ENCODE assay signal across 21 cellular contexts in the genomic region with DNA sequence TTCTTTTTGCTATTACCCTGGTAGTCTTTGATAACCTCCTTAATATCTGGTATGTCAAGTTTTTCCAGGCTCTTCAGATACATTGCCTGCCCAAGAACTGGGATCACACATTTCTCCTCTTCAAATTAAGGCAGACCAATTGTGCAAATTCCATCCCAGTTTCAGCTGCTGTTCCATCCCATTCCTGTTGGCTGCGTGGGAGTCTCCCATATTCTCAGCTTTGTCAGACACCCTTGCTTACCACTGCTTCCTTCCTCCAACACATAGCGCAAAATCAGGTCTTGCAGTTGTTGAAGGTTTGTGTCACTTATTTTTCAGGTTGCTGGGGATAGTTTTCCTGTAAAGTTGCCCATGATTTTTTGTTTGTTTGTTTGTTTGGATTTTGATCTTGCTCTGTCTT. TPM values are rescaled to one million over a fixed set of nuclear protein-coding genes. Genes with fewer than 3 reads are reported as not detected.
DNase-seq lines count a peak whose midpoint lies in the region; ATAC-seq and TF ChIP-seq lines count a peak whose summit lies in the region.
"Had no signal": no experiment of that assay in that cellular context is flagged by ENCODE, and none has a peak within 500 bp of the region (broad histone marks: within the 10 kb centered on the region; RNA-seq: fewer than 3 reads in every experiment).

No MANE protein-coding gene starts in this region.

- H2BK5ac ChIP-seq in mesendoderm (ENCODE audit: low read length), result no peak overlapping the region

- 95 to 100% methylated on average over 1 to 2 of the region's 2 CpGs for WGBS in endodermal cell (ENCODE audit: insufficient coverage in 1 of 2, insufficient read length in 1 of 2), 2 experiments
- no CpG with 5 or more reads among the region's 2 CpGs for WGBS in mesendoderm (ENCODE audit: extremely low coverage, insufficient coverage, low lambda C conversion rate)

- TF ChIP-seq CTCF in GM23338 (conservative IDR thresholded peaks at IDR 0.05; ENCODE audit: low read depth in 2 of 2) (peak; percentile 15 to 38; a peak in 3 of 4 replicates), endodermal cell (conservative IDR thresholded peaks at IDR 0.05) (peak; percentile 31)

- H3K23ac ChIP-seq in mesendoderm (ENCODE audit: low read length), result no peak overlapping the region

- peak; percentile 57 for ATAC-seq in GM23338
- no peak for ATAC-seq in HG02852 (IDR thresholded peaks at IDR 0.05; ENCODE audit: unreplicated experiment)
- ATAC-seq in GM21529 (IDR thresholded peaks at IDR 0.05; ENCODE audit: unreplicated experiment), result no peak

- H3K36me3 Mint-ChIP-seq in GM23338 (ENCODE audit: low read depth), result no peaks in the 10 kb centered on the region
- no peaks in the 10 kb centered on the region for H3K36me3 Mint-ChIP-seq in endodermal cell (ENCODE audit: low read depth)
- H3K36me3 Mint-ChIP-seq: CD14-positive monocyte; CD4-positive, alpha-beta memory T cell had no signal

- H3K27ac ChIP-seq in GM23338 (ENCODE audit: low read depth) (no peak overlapping the region), endodermal cell (ENCODE audit: low read depth, low read length) (no peak overlapping the region), mesendoderm (ENCODE audit: low read depth, low read length) (no peak overlapping the region)
- H3K27ac ChIP-seq: BLaER1, HL-60 had no signal

- H3K36me3 ChIP-seq in GM23338 (ENCODE audit: insufficient read depth), result no peaks in the 10 kb centered on the region
- H3K36me3 ChIP-seq in endodermal cell (ENCODE audit: control insufficient read depth, insufficient read depth, low read length), result no peaks in the 10 kb centered on the region
- no peaks in the 10 kb centered on the region for H3K36me3 ChIP-seq in mesendoderm (ENCODE audit: control insufficient read depth, insufficient read depth, low read length)
- H3K36me3 ChIP-seq: BLaER1 had no signal

- no peak overlapping the region for H4K5ac ChIP-seq in mesendoderm (ENCODE audit: low read length)

- H3K9ac ChIP-seq in endodermal cell (ENCODE audit: extremely low read depth, low read length, poor library complexity, severe bottlenecking) (no peak overlapping the region), mesendoderm (ENCODE audit: low read length) (no peak overlapping the region)
- H3K9ac ChIP-seq: BLaER1 had no signal

- DNase-seq in GM23338 (ENCODE audit: low spot score) (peak; percentile 51), SK-MEL-5 (ENCODE audit: low read depth, low spot score) (peak; percentile 65), endodermal cell (peak; percentile 45), mesendoderm (peak; percentile 8), HuH-7 (ENCODE audit: low spot score) (no peak)
- DNase-seq: 8988T; CD4-positive, alpha-beta memory T cell; DMS153; DMS79; GDM1; HCEC 1CT; IMR-90 had no signal

- H4K20me1 ChIP-seq in GM23338 (replicated peaks; ENCODE audit: insufficient read depth), result no peaks in the 10 kb centered on the region
- H4K20me1 ChIP-seq: BLaER1 had no signal

- in situ Hi-C loops in SK-MEL-5 (cut with HindIII; ENCODE audit: low pct_unique_long_range_greater_than_20kb, low sequenced_read_pairs), result no loop called here

- H3K18ac ChIP-seq in mesendoderm (ENCODE audit: low read length), result no peak overlapping the region

- H3K4ac ChIP-seq in mesendoderm (ENCODE audit: low read depth, low read length), result no peak overlapping the region

- H3K27me3 Mint-ChIP-seq in GM23338 (ENCODE audit: insufficient read depth, low read depth, poor library complexity), result peaks cover 4% of the 10 kb centered on the region
- H3K27me3 Mint-ChIP-seq in endodermal cell (ENCODE audit: insufficient read depth), result no peaks in the 10 kb centered on the region
- H3K27me3 Mint-ChIP-seq: CD4-positive, alpha-beta memory T cell had no signal

- H3K4me1 Mint-ChIP-seq in GM23338 (peaks cover 19% of the 10 kb centered on the region), endodermal cell (no peaks in the 10 kb centered on the region)
- H3K4me1 Mint-ChIP-seq: CD14-positive monocyte; CD4-positive, alpha-beta memory T cell had no signal

- H3K27ac Mint-ChIP-seq in GM23338 (no peak overlapping the region), endodermal cell (no peak overlapping the region)
- H3K27ac Mint-ChIP-seq: CD14-positive monocyte; CD4-positive, alpha-beta memory T cell had no signal

- H3K4me1 ChIP-seq in GM23338 (ENCODE audit: insufficient read depth) (peaks cover 19% of the 10 kb centered on the region), endodermal cell (ENCODE audit: control insufficient read depth, insufficient read depth, low read length) (no peaks in the 10 kb centered on the region), mesendoderm (ENCODE audit: control insufficient read depth, low read depth, low read length) (no peaks in the 10 kb centered on the region)
- H3K4me1 ChIP-seq: BLaER1 had no signal

- H3K4me2 ChIP-seq in GM23338 (no peak overlapping the region), mesendoderm (ENCODE audit: low read length) (no peak overlapping the region)
- H3K4me2 ChIP-seq: BLaER1 had no signal

- H2BK15ac ChIP-seq in mesendoderm (replicated peaks; ENCODE audit: low read depth), result no peak overlapping the region

- H3K56ac ChIP-seq in mesendoderm (ENCODE audit: low read length), result no peak overlapping the region

- no peak overlapping the region for H2AFZ ChIP-seq in GM23338

- H3K79me1 ChIP-seq in mesendoderm (ENCODE audit: low read length), result no peaks in the 10 kb centered on the region

- H4K8ac ChIP-seq in mesendoderm (ENCODE audit: low read depth, low read length), result no peak overlapping the region

- no peaks in the 10 kb centered on the region for H3K9me3 Mint-ChIP-seq in GM23338
- no peaks in the 10 kb centered on the region for H3K9me3 Mint-ChIP-seq in endodermal cell

- H3K27me3 ChIP-seq in GM23338 (ENCODE audit: insufficient read depth) (no peaks in the 10 kb centered on the region), endodermal cell (ENCODE audit: control insufficient read depth, insufficient read depth, low read length, poor library complexity, severe bottlenecking) (no peaks in the 10 kb centered on the region), mesendoderm (ENCODE audit: insufficient read depth, low read length, poor library complexity) (no peaks in the 10 kb centered on the region)
- H3K27me3 ChIP-seq: BLaER1 had no signal

- no peaks in the 10 kb centered on the region for H3F3A ChIP-seq in GM23338 (replicated peaks; ENCODE audit: low read depth)

- no peak overlapping the region for H2BK120ac ChIP-seq in mesendoderm (ENCODE audit: low read depth, low read length)

- H3K9me2 ChIP-seq in GM23338 (ENCODE audit: insufficient read depth), result no peaks in the 10 kb centered on the region

- H3K4me3 ChIP-seq in GM23338, result no peak overlapping the region
- H3K4me3 ChIP-seq in endodermal cell (ENCODE audit: low read length), result no peak overlapping the region
- no peak overlapping the region for H3K4me3 ChIP-seq in mesendoderm (ENCODE audit: low read length)
- H3K4me3 ChIP-seq: BLaER1 had no signal

- H3K79me2 ChIP-seq in GM23338 (replicated peaks; ENCODE audit: insufficient read depth) (no peaks in the 10 kb centered on the region), mesendoderm (ENCODE audit: control insufficient read depth, insufficient read depth, low read length) (no peaks in the 10 kb centered on the region)

- H3K9me3 ChIP-seq in endodermal cell (ENCODE audit: control insufficient read depth, low read length), result no peaks in the 10 kb centered on the region
- H3K9me3 ChIP-seq: BLaER1 had no signal

- H3K4me3 Mint-ChIP-seq in GM23338 (no peak overlapping the region), endodermal cell (no peak overlapping the region)
- H3K4me3 Mint-ChIP-seq: CD14-positive monocyte; CD4-positive, alpha-beta memory T cell had no signal

- no peak overlapping the region for H2AK5ac ChIP-seq in mesendoderm (ENCODE audit: low read length)

TF ChIP-seq in GM23338, 12 proteins besides CTCF, POLR2A, EP300 and RAD21 (continues in another document):
- TF ChIP-seq JUNB (IDR thresholded peaks at IDR 0.05; ENCODE audit: unreplicated experiment), result no peak
- TF ChIP-seq EZH2 (IDR thresholded peaks at IDR 0.05; ENCODE audit: low read depth, unreplicated experiment), result no peak

RNA-seq across cellular contexts. Expression of gene HCN1, which starts 15.2 kb away (rescaled TPM):
- total RNA-seq in GM23338 (2014; rRNA removed; shearing (Covaris generic)), result 6.9 and 7.4 TPM in 2 replicates
- 2.0 and 2.8 TPM in 2 replicates for polyA plus RNA-seq in GM23338 (2016; fragmentation: Nextera tagmentation; extraction: Ambion mirVana)
- 1.2 and 1.4 TPM in 2 replicates for total RNA-seq in SK-MEL-5 (2014; rRNA removed; shearing (Covaris generic))
- polyA plus RNA-seq in SK-MEL-5 (2015; cell fraction: cytosol; rRNA removed), result 0.24 and 0.60 TPM in 2 replicates
- polyA plus RNA-seq in SK-MEL-5 (2015; cell fraction: nucleus; rRNA removed), result 0.43 and 1.1 TPM in 2 replicates
- total RNA-seq in endodermal cell, result 10 to 100 TPM in 1 of 2 donors, 1 to 10 TPM in 1; 5.9 to 10.8 TPM
- polyA plus RNA-seq in endodermal cell (2013, experiment 1 of 2), result 0.93 TPM
- 0.66 TPM for polyA plus RNA-seq in endodermal cell (2013, experiment 2 of 2)
- 0.49 TPM for polyA plus RNA-seq in mesendoderm (2013, experiment 1 of 2)
- polyA plus RNA-seq in mesendoderm (2013, experiment 2 of 2), result 0.43 TPM
- total RNA-seq: CD4-positive, alpha-beta memory T cell; Daoy; H4; HT1080; IMR-90 had no signal
- polyA plus RNA-seq: AG04450; CD14-positive monocyte; CD4-positive, alpha-beta memory T cell; IMR-90 had no signal
